ENCODE assay signal across 18 cellular contexts in the genomic region with DNA sequence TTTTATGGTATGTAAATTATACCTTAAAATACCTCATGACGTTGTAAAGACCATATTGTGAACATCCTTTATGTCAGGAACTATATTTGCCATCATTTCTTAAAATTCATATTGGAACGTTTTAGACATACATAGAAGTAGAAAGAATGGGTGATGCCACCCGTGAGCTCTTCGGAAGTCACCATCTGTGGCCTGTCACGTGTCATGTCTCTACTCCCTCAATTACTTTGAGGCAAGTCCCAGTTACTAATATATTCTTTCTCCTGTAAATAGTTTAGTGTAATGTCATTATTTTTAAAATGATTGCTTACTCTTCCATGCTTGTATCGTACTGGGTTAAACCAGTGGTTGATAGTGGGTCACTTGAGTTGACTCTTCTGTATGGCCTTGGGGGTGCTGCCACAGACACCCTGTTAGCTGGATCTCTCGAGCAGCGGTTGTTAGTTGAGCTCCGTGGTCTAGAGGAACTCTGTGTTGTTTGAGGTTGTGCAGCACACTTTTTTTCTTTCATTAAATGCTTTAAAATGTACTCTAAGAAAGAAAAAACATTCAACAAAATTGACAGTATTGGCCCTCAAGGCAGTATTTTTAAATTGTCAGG.
A peak's percentile ranks its signal among the peaks of the same experiment; 100 is the strongest.
DNase-seq lines count a peak whose midpoint lies in the region; ATAC-seq and TF ChIP-seq lines count a peak whose summit lies in the region.
"Had no signal": no experiment of that assay in that cellular context is flagged by ENCODE, and none has a peak within 500 bp of the region (broad histone marks: within the 10 kb centered on the region; RNA-seq: fewer than 3 reads in every experiment).

No MANE protein-coding gene starts in this region.

- H3K79me2 ChIP-seq in OCI-LY7 (ENCODE audit: insufficient read depth, low read depth, low read length) = peaks cover 54% of the 10 kb centered on the region; the same call in 1 of the 2 replicates

- DNase-seq in OCI-LY7 (ENCODE audit: low spot score) (no peak), esophagus muscularis mucosa (ENCODE audit: extremely low spot score) (no peak), naive B cell (no peak), tibial artery (no peak), mucosa of gallbladder (ENCODE audit: low spot score) (no peak), NCI-H2171 (lab: John Stamatoyannopoulos, UW) (no peak)
- no peak for DNase-seq in stimulated activated CD8-positive, alpha-beta memory T cell treated with anti-CD3 and anti-CD28 coated beads, Interleukin-4, amount 100 ng/mL, for 48 hours
- DNase-seq: activated CD4-positive, alpha-beta T cell treated with anti-CD3 and anti-CD28 coated beads, Interleukin-2, amount 10 ng/mL, durations not matched to agents 7 days and 5 days; effector memory CD8-positive, alpha-beta T cell; KBM-7; NCI-H1105 treated with DMSO at 0.1 percent for 48 hours; SIG-M5; stimulated activated naive CD4-positive, alpha-beta T cell treated with Interleukin-2 at 50 U/mL for 16 hours; T1000 had no signal

- no peak for TF ChIP-seq POLR2A in esophagus muscularis mucosa (IDR thresholded peaks at IDR 0.05; ENCODE audit: low read depth)

- whole genome bisulfite sequencing in esophagus muscularis mucosa = 85% methylated on average over 9 of the region's 9 CpGs

- TF ChIP-seq EP300 in esophagus muscularis mucosa (IDR thresholded peaks at IDR 0.05) = no peak

- H2AFZ ChIP-seq in OCI-LY7 (ENCODE audit: low read length) = no peak overlapping the region; the same call in 1 of the 2 replicates

- BruUV-seq in OCI-LY7 (replicated peaks; lab: Mats Ljungman, UMichigan) = no TSS peak

- CTCF ChIA-PET in OCI-LY7 (lab: Charles Lee; ENCODE audit: unreplicated experiment) = no interaction called here

- TF ChIP-seq CTCF in OCI-LY7 (conservative IDR thresholded peaks at IDR 0.05; ENCODE audit: low read length) = no peak
- TF ChIP-seq CTCF in esophagus muscularis mucosa (IDR thresholded peaks at IDR 0.05) = no peak
- TF ChIP-seq CTCF in tibial artery (IDR thresholded peaks at IDR 0.05) = no peak

- peak overlapping the region in 4 of 8 donors; percentile 40 to 66 (median 50) for H3K4me3 Mint-ChIP-seq in naive B cell
- H3K4me3 Mint-ChIP-seq: activated CD4-positive, alpha-beta T cell treated with anti-CD3 and anti-CD28 coated beads, Interleukin-2, amount 10 ng/mL, durations not matched to agents 7 days and 5 days; activated naive CD8-positive, alpha-beta T cell had no signal

- H3K27ac ChIP-seq in BLaER1 = peak overlapping the region; percentile 42; the same call in 1 of the 2 replicates
- H3K27ac ChIP-seq in OCI-LY7 (ENCODE audit: low read depth, low read length, poor library complexity, severe bottlenecking) = peak overlapping the region; percentile 97
- peak overlapping the region; percentile 66 to 74 (median 72) for H3K27ac ChIP-seq in esophagus muscularis mucosa (replicated peaks in 1 of 4)
- H3K27ac ChIP-seq in tibial artery = no peak overlapping the region
- H3K27ac ChIP-seq: cardiac muscle cell had no signal

- H3K9ac ChIP-seq in BLaER1 = no peak overlapping the region

- peak overlapping the region; percentile 35; the same call in 1 of the 2 replicates for H3K4me2 ChIP-seq in BLaER1
- peak overlapping the region; percentile 55 for H3K4me2 ChIP-seq in OCI-LY7 (ENCODE audit: low read length)

- H4K20me1 ChIP-seq in BLaER1 (peaks cover 79% of the 10 kb centered on the region), OCI-LY7 (ENCODE audit: insufficient read depth, low read length) (no peaks in the 10 kb centered on the region)

- POLR2A ChIA-PET in OCI-LY7 (lab: Charles Lee) = interaction anchor here (0.8 to 1.5 kb wide), 5 partner anchors 9 to 29 kb away, joined by 3 to 5 read pairs (median 4); no protein-coding TSS in a partner anchor

- no peaks in the 10 kb centered on the region for H3K27me3 Mint-ChIP-seq in naive B cell

- peaks cover 78% of the 10 kb centered on the region for H3K4me1 ChIP-seq in BLaER1
- H3K4me1 ChIP-seq in OCI-LY7 (ENCODE audit: insufficient read depth, low read length, poor library complexity, severe bottlenecking) = peaks cover 80% of the 10 kb centered on the region
- peaks cover 38 to 95% (median 93%) of the 10 kb centered on the region in 4 donors for H3K4me1 ChIP-seq in esophagus muscularis mucosa
- peaks cover 0 to 84% (median 27%) of the 10 kb centered on the region in 4 donors for H3K4me1 ChIP-seq in tibial artery

- H3K4me1 Mint-ChIP-seq in naive B cell = peaks cover 65 to 93% (median 78%) of the 10 kb centered on the region in 3 donors

- H3K9me3 ChIP-seq in BLaER1 (peaks cover 9% of the 10 kb centered on the region), OCI-LY7 (ENCODE audit: low read length) (no peaks in the 10 kb centered on the region), esophagus muscularis mucosa (no peaks in the 10 kb centered on the region), tibial artery (no peaks in the 10 kb centered on the region)
- H3K9me3 ChIP-seq: neutrophil had no signal

- no peaks in the 10 kb centered on the region for H3K9me2 ChIP-seq in OCI-LY7 (ENCODE audit: insufficient read depth, low read length)

- no peak overlapping the region for H3K4me3 ChIP-seq in BLaER1
- H3K4me3 ChIP-seq in OCI-LY7 (ENCODE audit: low read depth, low read length, poor library complexity, severe bottlenecking) = peak overlapping the region; percentile 34
- no peak overlapping the region for H3K4me3 ChIP-seq in esophagus muscularis mucosa
- H3K4me3 ChIP-seq in tibial artery = no peak overlapping the region
- H3K4me3 ChIP-seq: cardiac muscle cell had no signal

- H3K27me3 ChIP-seq in BLaER1 = no peaks in the 10 kb centered on the region
- no peaks in the 10 kb centered on the region for H3K27me3 ChIP-seq in esophagus muscularis mucosa
- no peaks in the 10 kb centered on the region for H3K27me3 ChIP-seq in tibial artery
- H3K27me3 ChIP-seq: cardiac muscle cell, neutrophil had no signal

- H3K9me3 Mint-ChIP-seq in naive B cell = peaks cover 0 to 2% (median 0%) of the 10 kb centered on the region in 7 donors
- H3K9me3 Mint-ChIP-seq: activated CD4-positive, alpha-beta T cell treated with anti-CD3 and anti-CD28 coated beads, Interleukin-2, amount 10 ng/mL, durations not matched to agents 7 days and 5 days; effector memory CD8-positive, alpha-beta T cell had no signal

- no peak for ATAC-seq in naive B cell (ENCODE audit: low read depth in 2 of 2)
- ATAC-seq: effector memory CD8-positive, alpha-beta T cell had no signal

- peak overlapping the region; percentile 30 to 96 (median 58) for H3K27ac Mint-ChIP-seq in naive B cell
- H3K27ac Mint-ChIP-seq: activated CD4-positive, alpha-beta T cell treated with anti-CD3 and anti-CD28 coated beads, Interleukin-2, amount 10 ng/mL, durations not matched to agents 7 days and 5 days; activated naive CD8-positive, alpha-beta T cell had no signal

- no peaks in the 10 kb centered on the region for H3K36me3 Mint-ChIP-seq in naive B cell
- H3K36me3 Mint-ChIP-seq: activated naive CD8-positive, alpha-beta T cell had no signal

- peaks cover 7% of the 10 kb centered on the region for H3K36me3 ChIP-seq in BLaER1
- H3K36me3 ChIP-seq in OCI-LY7 (ENCODE audit: insufficient read depth, low read length) = no peaks in the 10 kb centered on the region
- no peaks in the 10 kb centered on the region for H3K36me3 ChIP-seq in esophagus muscularis mucosa
- no peaks in the 10 kb centered on the region for H3K36me3 ChIP-seq in tibial artery
- H3K36me3 ChIP-seq: cardiac muscle cell, neutrophil had no signal

- intact Hi-C loops in OCI-LY7 (cut with micrococcal nuclease; ENCODE audit: unreplicated experiment) = no loop called here
- intact Hi-C loops in esophagus muscularis mucosa (cut with DNase I) = no loop called here
- intact Hi-C loops in tibial artery (cut with DNase I; ENCODE audit: low total_unique reads) = loop anchor here (10.0 kb wide), 1 partner anchor 55 kb away; no protein-coding TSS in a partner anchor

Comparison
In these comparisons a context has a peak if more than half of its experiments do, and no peak if none do; other contexts are left out.
1. H3K27ac ChIP-seq: peak in BLaER1 (single experiment), OCI-LY7 (single experiment) and esophagus muscularis mucosa (4 of 4); none in tibial artery (0 of 2).